14 cellular contexts compared by ENCODE assay signal in genomic region chr22:48316245-48316875, GRCh38.
"Had no signal": no experiment of that assay in that cellular context is flagged by ENCODE, and none has a peak within 500 bp of the region (broad histone marks: within the 10 kb centered on the region; RNA-seq: fewer than 3 reads in every experiment).

No MANE protein-coding gene starts in this region.

- H3K4me1 ChIP-seq: adrenal gland, esophagus muscularis mucosa, pancreas had no signal

- ATAC-seq: activated T-helper 17 cell treated with anti-CD3 and anti-CD28 coated beads, Interleukin-2, amount 50 U/mL, for 72 hours; pancreas had no signal

- H2AFZ ChIP-seq: hepatocyte had no signal

- H3K9me3 ChIP-seq: adrenal gland, pancreas, testis had no signal

- H3K4me2 ChIP-seq: hepatocyte had no signal

- DNase-seq: activated CD4-positive, alpha-beta T cell treated with anti-CD3 and anti-CD28 coated beads, Interleukin-2, amount 50 U/mL, for 4 hours; activated naive CD4-positive, alpha-beta T cell treated with anti-CD3 and anti-CD28 coated beads, Interleukin-2, amount 10 ng/mL, durations not matched to agents 7 days and 5 days; activated T-cell treated with anti-CD3 and anti-CD28 coated beads for 4 hours; pancreas; stimulated activated CD4-positive, alpha-beta T cell treated with anti-CD3 and anti-CD28 coated beads, Interleukin-15, amount 100 ng/mL, for 24 hours; stimulated activated CD4-positive, alpha-beta T cell treated with anti-CD3 and anti-CD28 coated beads, Interleukin-4, amount 100 ng/mL, for 24 hours; stimulated activated naive CD4-positive, alpha-beta T cell treated with Interleukin-2 at 50 U/mL for 16 hours; testis had no signal

- H3K36me3 ChIP-seq: adrenal gland, esophagus muscularis mucosa, pancreas had no signal

- H3K27me3 ChIP-seq: adrenal gland, hepatocyte, pancreas, testis had no signal

- H3K27ac ChIP-seq: adrenal gland, esophagus muscularis mucosa, hepatocyte, pancreas, SK-N-MC, testis had no signal

- H3K4me3 ChIP-seq: adrenal gland, esophagus muscularis mucosa, hepatocyte, lung, pancreas, SK-N-MC, testis had no signal
